In genomic region chr2:73451263-73451972, GRCh38 we compare ENCODE assay signal across 11 cellular contexts.
DNase-seq lines count a peak whose midpoint lies in the region; ATAC-seq, FAIRE-seq and TF ChIP-seq lines count a peak whose summit lies in the region.
"Had no signal": no experiment of that assay in that cellular context is flagged by ENCODE, and none has a peak within 500 bp of the region (broad histone marks: within the 10 kb centered on the region; RNA-seq: fewer than 3 reads in every experiment).

No MANE protein-coding gene starts in this region.

- ATAC-seq in GM19328 (IDR thresholded peaks at IDR 0.05; ENCODE audit: unreplicated experiment), result peak; percentile 92
- peak; percentile 97 for ATAC-seq in HG02885 (IDR thresholded peaks at IDR 0.05; ENCODE audit: poor library complexity, unreplicated experiment)

- peak; percentile 8 for DNase-seq in Ammon's horn (ENCODE audit: low spot score)
- peak; percentile 61 for DNase-seq in MM.1S
- DNase-seq in immature natural killer cell, result no peak
- DNase-seq in urothelium cell line (ENCODE audit: low spot score), result no peak
- no peak for DNase-seq in NCI-H1417 (lab: John Stamatoyannopoulos, UW)
- no peak for DNase-seq in tibial nerve (ENCODE audit: low spot score in 2 of 2)
- DNase-seq: activated CD8-positive, alpha-beta memory T cell treated with anti-CD3 and anti-CD28 coated beads, Interleukin-2, amount 50 U/mL, for 48 hours; NCI-H1048; occipital lobe had no signal

- H3K4me3 Mint-ChIP-seq in immature natural killer cell, result no peak overlapping the region

- 83 to 86% methylated on average over 1 of the region's 1 CpG for WGBS in tibial nerve, 2 donors

- no peak for TF ChIP-seq EP300 in tibial nerve (IDR thresholded peaks at IDR 0.05)

- H3K9ac ChIP-seq in MM.1S (ENCODE audit: low read length), result no peak overlapping the region

- no peak for FAIRE-seq in urothelium cell line (lab: Jason Lieb, UNC)

- H3K36me3 ChIP-seq in MM.1S (replicated peaks; ENCODE audit: insufficient read depth, low read length) (no peaks in the 10 kb centered on the region), tibial nerve (peaks cover 0 to 99% (median 4%) of the 10 kb centered on the region in 3 donors)

- no peaks in the 10 kb centered on the region for H3K27me3 ChIP-seq in MM.1S (replicated peaks; ENCODE audit: insufficient read depth, low read length)
- no peaks in the 10 kb centered on the region for H3K27me3 ChIP-seq in tibial nerve

- H3K4me1 Mint-ChIP-seq in immature natural killer cell, result no peaks in the 10 kb centered on the region

- no peak overlapping the region for H3K27ac Mint-ChIP-seq in immature natural killer cell

- no peak overlapping the region for H2AFZ ChIP-seq in MM.1S (ENCODE audit: low read length)

- no peaks in the 10 kb centered on the region for H3K79me2 ChIP-seq in MM.1S (ENCODE audit: low read length)

- H4K20me1 ChIP-seq in MM.1S (ENCODE audit: insufficient read depth, low read length), result no peaks in the 10 kb centered on the region

- peaks cover 26% of the 10 kb centered on the region for H3F3A ChIP-seq in MM.1S (ENCODE audit: insufficient read depth, low read length)

- peaks cover 27 to 53% (median 28%) of the 10 kb centered on the region in 3 donors for H3K36me3 Mint-ChIP-seq in immature natural killer cell

- H3K9me3 Mint-ChIP-seq in immature natural killer cell, result no peaks in the 10 kb centered on the region

- no peaks in the 10 kb centered on the region for H3K9me3 ChIP-seq in MM.1S (replicated peaks; ENCODE audit: insufficient read depth, low read length)
- H3K9me3 ChIP-seq in tibial nerve, result peaks cover 0 to 3% (median 0%) of the 10 kb centered on the region in 4 donors

- no peak for TF ChIP-seq CTCF in MM.1S (IDR thresholded peaks at IDR 0.05; ENCODE audit: low read length)
- no peak for TF ChIP-seq CTCF in tibial nerve (IDR thresholded peaks at IDR 0.05)

- H3K27ac ChIP-seq in MM.1S (ENCODE audit: low read length) (peak overlapping the region; percentile 42; the same call in 1 of the 2 replicates), tibial nerve (no peak overlapping the region)

- H3K4me3 ChIP-seq in MM.1S (ENCODE audit: low read length) (no peak overlapping the region), tibial nerve (no peak overlapping the region)

- TF ChIP-seq POLR2A in tibial nerve (IDR thresholded peaks at IDR 0.05), result no peak

- peak overlapping the region; percentile 50 for H3K4me2 ChIP-seq in MM.1S (ENCODE audit: low read depth, low read length)

- H3K9me2 ChIP-seq in MM.1S (replicated peaks; ENCODE audit: insufficient read depth, low read length), result no peaks in the 10 kb centered on the region

- H3K27me3 Mint-ChIP-seq in immature natural killer cell (ENCODE audit: low read depth in 3 of 3), result no peaks in the 10 kb centered on the region

- H3K4me1 ChIP-seq in MM.1S (ENCODE audit: low read length) (peaks cover 30% of the 10 kb centered on the region), tibial nerve (no peaks in the 10 kb centered on the region)

Comparison
In these comparisons a context has a peak if more than half of its experiments do, and no peak if none do; other contexts are left out.
1. DNase-seq: peak in Ammon's horn (single experiment) and MM.1S (single experiment); none in immature natural killer cell (0 of 3), urothelium cell line (single experiment), NCI-H1417 (0 of 3) and tibial nerve (0 of 2).